In the genomic region with DNA sequence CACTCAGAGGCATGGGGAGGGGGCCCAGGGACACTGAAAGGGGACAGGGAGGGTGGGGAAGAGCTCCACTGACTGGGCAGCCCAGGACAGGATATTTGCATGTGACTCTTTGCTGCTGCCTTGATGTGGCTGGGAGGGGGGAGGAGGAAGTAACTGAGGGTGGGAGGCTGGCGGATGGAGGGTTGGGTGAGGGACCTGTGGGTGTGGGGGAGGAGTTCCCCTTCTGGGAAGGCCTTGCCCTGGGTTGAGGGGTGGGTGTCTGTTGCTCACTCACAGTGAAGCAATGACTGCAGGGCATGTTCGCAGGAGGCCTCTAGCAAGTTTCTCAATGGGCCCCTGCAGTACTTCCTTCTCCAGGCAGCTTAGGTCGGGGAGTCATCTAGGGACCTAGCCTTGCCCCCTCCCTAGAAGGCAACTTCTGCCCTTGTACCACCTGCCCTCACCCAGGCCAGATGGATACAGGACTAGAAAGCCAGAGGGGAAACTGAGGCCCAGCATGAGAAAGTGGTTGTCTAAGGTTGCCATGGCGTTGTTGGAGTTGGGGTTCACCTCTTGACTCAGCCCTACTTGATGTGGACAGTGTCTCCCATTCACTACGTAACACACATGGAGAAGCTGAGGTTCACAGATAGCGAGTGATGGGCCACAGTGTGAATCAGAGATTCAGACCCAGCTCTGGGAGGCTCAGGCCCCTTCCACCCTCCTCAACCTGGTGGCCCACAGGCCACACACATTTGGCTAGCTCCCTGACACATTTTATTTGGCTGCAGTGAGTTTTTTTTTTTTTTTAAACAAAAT, we compare ENCODE assay signal across 9 cellular contexts. TPM values are rescaled to one million over a fixed set of nuclear protein-coding genes. Genes with fewer than 3 reads are reported as not detected.
DNase-seq lines count a peak whose midpoint lies in the region; ATAC-seq lines count a peak whose summit lies in the region.
"Had no signal": no experiment of that assay in that cellular context is flagged by ENCODE, and none has a peak within 500 bp of the region (broad histone marks: within the 10 kb centered on the region; RNA-seq: fewer than 3 reads in every experiment).

No MANE protein-coding gene starts in this region.

- ATAC-seq in GM21367 (IDR thresholded peaks at IDR 0.05; ENCODE audit: unreplicated experiment) (no peak), GM18873 (IDR thresholded peaks at IDR 0.05; ENCODE audit: low FRiP score, unreplicated experiment) (no peak), HG03196 (IDR thresholded peaks at IDR 0.05; ENCODE audit: unreplicated experiment) (no peak)

- H4K20me1 ChIP-seq in Karpas-422 (ENCODE audit: insufficient read depth, low read depth, low read length): peaks cover 20% of the 10 kb centered on the region; the same call in 1 of the 2 replicates

- H2AFZ ChIP-seq in Karpas-422 (ENCODE audit: low read length): no peak overlapping the region

- H3K4me1 ChIP-seq in Karpas-422 (ENCODE audit: low read length): peaks cover 58% of the 10 kb centered on the region

- no peaks in the 10 kb centered on the region for H3K9me2 ChIP-seq in Karpas-422 (replicated peaks; ENCODE audit: insufficient read depth, low read length)

- peak overlapping the region; percentile 84 for H3K27ac ChIP-seq in Karpas-422 (ENCODE audit: low read length)

- peaks cover 49% of the 10 kb centered on the region for H3K79me2 ChIP-seq in Karpas-422 (ENCODE audit: low read length)

- H3K4me2 ChIP-seq in Karpas-422 (ENCODE audit: low read depth, low read length, poor library complexity, severe bottlenecking): peak overlapping the region; percentile 95

- DNase-seq in Karpas-422: peak; percentile 79
- peak; percentile 91 to 94 for DNase-seq in activated CD4-positive, alpha-beta T cell treated with anti-CD3 and anti-CD28 coated beads, Interleukin-2, amount 50 U/mL, for 48 hours
- DNase-seq in head of caudate nucleus: peak in 28 of 42 donors; percentile 18 to 81 (median 50)
- peak; percentile 87 to 88 for DNase-seq in stimulated activated CD4-positive, alpha-beta T cell treated with anti-CD3 and anti-CD28 coated beads, Interleukin-2, amount 100 ng/mL, for 24 hours
- no peak for DNase-seq in AG08395 (ENCODE audit: low spot score)
- DNase-seq: IMR-90 had no signal

- H3K27me3 ChIP-seq in Karpas-422 (ENCODE audit: low read length): no peaks in the 10 kb centered on the region

- peak overlapping the region; percentile 90 for H3K4me3 ChIP-seq in Karpas-422 (ENCODE audit: low read length)

- intact Hi-C loops in head of caudate nucleus (cut with DNase I): loop anchor here (5.0 kb wide), 1 partner anchor 88 kb away; a partner anchor contains a TSS

- no peaks in the 10 kb centered on the region for H3K9me3 ChIP-seq in Karpas-422 (ENCODE audit: low read length)

- peaks cover 21% of the 10 kb centered on the region for H3K36me3 ChIP-seq in Karpas-422 (ENCODE audit: insufficient read depth, low read length)

- H3K9ac ChIP-seq in Karpas-422 (ENCODE audit: low read length): peak overlapping the region; percentile 92

RNA-seq across cellular contexts. Expression of a gene that starts 3.0 kb away (rescaled TPM):
- 45.5 and 79.1 TPM in 2 replicates for total RNA-seq in Karpas-422 (2014; rRNA removed; shearing (Covaris generic); ENCODE audit: low replicate concordance)

RNA-seq across cellular contexts. Expression of a gene that starts 17.2 kb away (rescaled TPM):
- 26.8 and 59.4 TPM in 2 replicates for total RNA-seq in Karpas-422 (2014; rRNA removed; shearing (Covaris generic); ENCODE audit: low replicate concordance)

RNA-seq across cellular contexts. Expression of a gene that starts 20.1 kb away (rescaled TPM):
- 6.0 and 6.5 TPM in 2 replicates for total RNA-seq in Karpas-422 (2014; rRNA removed; shearing (Covaris generic); ENCODE audit: low replicate concordance)

RNA-seq across cellular contexts. Expression of a gene that starts 29.0 kb away (rescaled TPM):
- not detected in 2 replicates for total RNA-seq in Karpas-422 (2014; rRNA removed; shearing (Covaris generic); ENCODE audit: low replicate concordance)
- total RNA-seq: IMR-90 had no signal

RNA-seq across cellular contexts. Expression of a gene that starts 44.0 kb away (rescaled TPM):
- total RNA-seq in Karpas-422 (2014; rRNA removed; shearing (Covaris generic); ENCODE audit: low replicate concordance): 29.1 and 72.7 TPM in 2 replicates
